8 cellular contexts compared by ENCODE assay signal in genomic region chr3:121545564-121546455, GRCh38. TPM values are rescaled to one million over a fixed set of nuclear protein-coding genes. Genes with fewer than 3 reads are reported as not detected.
DNase-seq lines count a peak whose midpoint lies in the region; ATAC-seq and TF ChIP-seq lines count a peak whose summit lies in the region.

POLQ (minus strand) TSS chr3:121545988; CDS start chr3:121545877, 111 bp downstream.

- peak within 1 kb of the TSS; percentile 55 to 78 for H3K27ac ChIP-seq in SK-N-SH (ENCODE audit: low read depth in 2 of 2, low read length in 1 of 2)
- H3K27ac ChIP-seq in testis: peak within 1 kb of the TSS; percentile 26 to 52

- peak; percentile 77 for ATAC-seq in HG02571 (IDR thresholded peaks at IDR 0.05; ENCODE audit: unreplicated experiment)

- H3K4me1 ChIP-seq in SK-N-SH (ENCODE audit: control insufficient read depth in 1 of 2, insufficient read depth in 2 of 2, low read depth in 1 of 2, low read length in 1 of 2): peaks cover 0 to 6% of the 10 kb centered on the region in 2 experiments; a peak in 2 of 4 replicates
- no peaks in the 10 kb centered on the region for H3K4me1 ChIP-seq in testis

- H3K4me2 ChIP-seq in SK-N-SH: peak within 1 kb of the TSS; percentile 84

- H3K9ac ChIP-seq in SK-N-SH: peak within 1 kb of the TSS; percentile 67

- no peak for TF ChIP-seq POLR2A in testis (IDR thresholded peaks at IDR 0.05)

- CTCF ChIA-PET in SK-N-SH (lab: Yijun Ruan, JAX): interaction anchor here (0.6 to 3.4 kb wide), 18 partner anchors 8 to 1479 kb away, joined by 3 to 28 read pairs (median 4); partner anchors contain the start of genes FAM162A and PARP14

- TF ChIP-seq CTCF in SK-N-SH (IDR thresholded peaks at IDR 0.05) (no peak), testis (IDR thresholded peaks at IDR 0.05) (no peak)

- H3K27me3 ChIP-seq in SK-N-SH (ENCODE audit: insufficient read depth): no peaks in the 10 kb centered on the region
- H3K27me3 ChIP-seq in testis: no peaks in the 10 kb centered on the region

- H3K79me2 ChIP-seq in SK-N-SH (ENCODE audit: insufficient read depth): peaks cover 34% of the 10 kb centered on the region

- no peaks in the 10 kb centered on the region for H4K20me1 ChIP-seq in SK-N-SH (ENCODE audit: insufficient read depth)

- no peak for TF ChIP-seq RAD21 in SK-N-SH (IDR thresholded peaks at IDR 0.05; ENCODE audit: low read length)

- WGBS in SK-N-SH (ENCODE audit: low lambda C conversion rate): 3% methylated on average over 22 of the region's 42 CpGs
- WGBS in testis, 2 donors: 0% methylated on average over 22 to 42 of the region's 42 CpGs

- H3K9me3 ChIP-seq in SK-N-SH (no peaks in the 10 kb centered on the region), testis (no peaks in the 10 kb centered on the region)

- H3F3A ChIP-seq in SK-N-SH (replicated peaks; ENCODE audit: insufficient read depth): peaks cover 13% of the 10 kb centered on the region

- intact Hi-C loops in testis (cut with DNase I; ENCODE audit: low total_unique reads): no loop called here

- peak within 1 kb of the TSS; percentile 100 for H2AFZ ChIP-seq in SK-N-SH (ENCODE audit: low read depth)

- no peaks in the 10 kb centered on the region for H3K9me2 ChIP-seq in SK-N-SH

- H3K4me3 ChIP-seq in SK-N-SH (ENCODE audit: low read depth in 2 of 2, low read length in 1 of 2): peak within 1 kb of the TSS; percentile 73 to 90
- H3K4me3 ChIP-seq in testis: peak within 1 kb of the TSS; percentile 61 to 62

- POLR2A ChIA-PET in SK-N-SH (lab: Yijun Ruan, JAX): interaction anchor here (0.6 kb wide), 1 partner anchor 1883 kb away, joined by 3 read pairs; no protein-coding TSS in a partner anchor

- DNase-seq in GM04504 (ENCODE audit: low read depth): peak; percentile 84
- DNase-seq in NCI-H1048 (lab: John Stamatoyannopoulos, UW): peak; percentile 78
- DNase-seq in SK-N-SH: peak; percentile 92
- peak; percentile 88 for DNase-seq in activated naive CD4-positive, alpha-beta T cell treated with anti-CD3 and anti-CD28 coated beads, Interleukin-2, amount 50 U/mL, for 16 hours
- peak; percentile 93 for DNase-seq in glomerular endothelial cell (ENCODE audit: extremely low read depth, low read depth, low spot score)
- DNase-seq in occipital lobe (lab: John Stamatoyannopoulos, UW): peak; percentile 90
- peak; percentile 97 for DNase-seq in testis

- H3K36me3 ChIP-seq in SK-N-SH (replicated peaks in 1 of 2; ENCODE audit: control insufficient read depth in 1 of 2, insufficient read depth in 2 of 2, low read length in 1 of 2) (no peaks in the 10 kb centered on the region), testis (ENCODE audit: low read depth, missing control alignments) (no peaks in the 10 kb centered on the region)

- no peak for TF ChIP-seq EP300 in SK-N-SH (IDR thresholded peaks at IDR 0.05; ENCODE audit: borderline replicate concordance in 1 of 2, low read depth in 1 of 2, low read length in 1 of 2)

TF ChIP-seq in SK-N-SH, 30 proteins besides CTCF, POLR2A, EP300 and RAD21:
- TF ChIP-seq PBX3 (IDR thresholded peaks at IDR 0.05) (peak; percentile 19; the same call in 1 of the 2 replicates), CHD2 (IDR thresholded peaks at IDR 0.05; ENCODE audit: low read length, partially characterized antibody) (peak; percentile 82), TCF12 (IDR thresholded peaks at IDR 0.05) (peak; percentile 35; the same call in 1 of the 2 replicates), MAX (IDR thresholded peaks at IDR 0.05; ENCODE audit: low read depth) (peak; percentile 75), MXI1 (IDR thresholded peaks at IDR 0.05; ENCODE audit: low read depth, low read length) (peak; percentile 89), POLR2AphosphoS5 (IDR thresholded peaks at IDR 0.05; ENCODE audit: low read depth, low read length) (peak; percentile 79; the same call in 1 of the 2 replicates), USF2 (IDR thresholded peaks at IDR 0.05; ENCODE audit: borderline replicate concordance, low read depth, low read length) (no peak), JUND (IDR thresholded peaks at IDR 0.05) (no peak), SIN3A (IDR thresholded peaks at IDR 0.05; ENCODE audit: borderline replicate concordance, low read depth, low read length) (peak; percentile 99), SMC3 (IDR thresholded peaks at IDR 0.05; ENCODE audit: low read depth, low read length) (no peak), NFIC (IDR thresholded peaks at IDR 0.05; ENCODE audit: borderline replicate concordance) (no peak), TAF1 (IDR thresholded peaks at IDR 0.05; ENCODE audit: borderline replicate concordance, low read depth, low read length) (peak; percentile 87), GABPA (IDR thresholded peaks at IDR 0.05; ENCODE audit: low read depth) (peak; percentile 92), YY1 (IDR thresholded peaks at IDR 0.05; ENCODE audit: low read depth) (peak; percentile 79), ELF1 (IDR thresholded peaks at IDR 0.05) (peak; percentile 96)

RNA-seq across cellular contexts. Expression of gene POLQ, which starts in this region (rescaled TPM):
- polyA plus RNA-seq in SK-N-SH (2012; rRNA removed): 1.4 and 2.6 TPM in 2 replicates
- 1.7 TPM in 2 replicates for polyA plus RNA-seq in SK-N-SH (2012; cell fraction: cytosol; rRNA removed)
- polyA plus RNA-seq in SK-N-SH (2012; cell fraction: nucleus; rRNA removed): 3.0 and 5.8 TPM in 2 replicates
- total RNA-seq in glomerular endothelial cell: 0.68 and 1.6 TPM in 2 replicates
- 1.7 TPM for total RNA-seq in occipital lobe
- total RNA-seq in testis: 10 to 100 TPM in 1 of 2 donors, 1 to 10 TPM in 1; 7.7 to 12.0 TPM
- polyA plus RNA-seq in testis (ENCODE audit: insufficient read depth, low read depth, low replicate concordance): 3.7 TPM

Comparison
In these comparisons a context has a peak if more than half of its experiments do, and no peak if none do; other contexts are left out.
1. Peak in every context shown above with its lines: DNase-seq, ATAC-seq, H3K4me3 ChIP-seq and H3K27ac ChIP-seq.